ENCODE assay signal across 8 cellular contexts in genomic region chr5:87268126-87268969, GRCh38.
DNase-seq lines count a peak whose midpoint lies in the region; ATAC-seq and TF ChIP-seq lines count a peak whose summit lies in the region.

No MANE protein-coding gene starts in this region.

- CTCF ChIA-PET in AG04449 (lab: Yijun Ruan, JAX): interaction anchor here (1.3 to 2.0 kb wide), 4 partner anchors 12 to 198 kb away, joined by 3 to 14 read pairs (median 5); no protein-coding TSS in a partner anchor

- H3K4me3 ChIP-seq in AG04449 (ENCODE audit: low read depth, low read length) (peak overlapping the region; percentile 93), epithelial cell of esophagus (ENCODE audit: low read length) (peak overlapping the region; percentile 80)

- TF ChIP-seq CTCF in AG04449 (IDR thresholded peaks at IDR 0.05; ENCODE audit: insufficient read depth, low read length, missing control alignments): no peak
- no peak for TF ChIP-seq CTCF in epithelial cell of esophagus (IDR thresholded peaks at IDR 0.05; ENCODE audit: insufficient read depth, low read depth, low read length, missing control alignments)

- peak; percentile 36 for ATAC-seq in GM18520 (IDR thresholded peaks at IDR 0.05; ENCODE audit: unreplicated experiment)
- ATAC-seq in HG03039 (IDR thresholded peaks at IDR 0.05; ENCODE audit: unreplicated experiment): peak; percentile 43

- no peak for DNase-seq in AG04449 (ENCODE audit: low read depth, low spot score)
- peak; percentile 89 for DNase-seq in NCI-H748 (lab: John Stamatoyannopoulos, UW; ENCODE audit: unreplicated experiment)
- DNase-seq in activated T-cell treated with anti-CD3 and anti-CD28 coated beads for 24 hours (ENCODE audit: low read depth): peak; percentile 63
- peak; percentile 69 for DNase-seq in epithelial cell of esophagus (ENCODE audit: low read depth)
- DNase-seq in middle frontal gyrus (ENCODE audit: extremely low spot score, low spot score): peak; percentile 49
- peak; percentile 51 to 62 for DNase-seq in stimulated activated CD8-positive, alpha-beta memory T cell treated with anti-CD3 and anti-CD28 coated beads, Interleukin-2, amount 100 ng/mL, for 48 hours (ENCODE audit: low read depth in 2 of 2)

- POLR2A ChIA-PET in AG04449 (lab: Yijun Ruan, JAX): interaction anchor here (0.7 to 1.5 kb wide), 5 partner anchors 16 to 117 kb away, joined by 3 to 7 read pairs (median 5); no protein-coding TSS in a partner anchor
